In the genomic region with DNA sequence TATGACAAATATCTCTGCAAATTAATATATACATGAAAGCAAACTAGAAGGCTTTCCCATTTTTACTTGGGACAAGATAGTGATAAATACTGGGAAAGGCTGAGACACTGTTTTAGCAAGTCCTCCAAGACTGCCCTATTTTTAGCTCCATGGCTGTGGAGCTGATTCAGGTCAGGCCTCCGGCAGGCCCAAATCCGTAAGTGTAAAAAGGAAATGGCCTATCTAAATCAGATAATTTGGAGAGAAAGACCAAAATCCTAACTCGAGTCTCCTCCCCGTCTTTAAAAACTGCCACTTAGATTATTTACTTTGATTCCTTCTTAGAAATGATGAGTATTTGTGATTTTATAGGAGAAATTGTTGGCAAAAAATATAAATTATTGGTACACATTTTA, we compare ENCODE assay signal across 8 cellular contexts. TPM values are rescaled to one million over a fixed set of nuclear protein-coding genes. Genes with fewer than 3 reads are reported as not detected.
A peak's percentile ranks its signal among the peaks of the same experiment; 100 is the strongest.
DNase-seq lines count a peak whose midpoint lies in the region; ATAC-seq and TF ChIP-seq lines count a peak whose summit lies in the region.

No MANE protein-coding gene starts in this region.

- H3K27ac ChIP-seq in right lobe of liver (peak overlapping the region; percentile 97 to 99 (median 99)), uterus (peak overlapping the region; percentile 99 to 100)

- no peaks in the 10 kb centered on the region for H3K27me3 Mint-ChIP-seq in activated naive CD4-positive, alpha-beta T cell treated with anti-CD3 and anti-CD28 coated beads, Interleukin-2, amount 50 U/mL, for 24 hours

- H3K36me3 ChIP-seq in right lobe of liver = no peaks in the 10 kb centered on the region
- no peaks in the 10 kb centered on the region for H3K36me3 ChIP-seq in uterus

- H3K4me1 ChIP-seq in right lobe of liver (peaks cover 0 to 20% (median 8%) of the 10 kb centered on the region in 4 donors), uterus (peaks cover 5 to 8% of the 10 kb centered on the region in 2 donors)

- no peak for ATAC-seq in right lobe of liver

- peaks cover 50% of the 10 kb centered on the region for H3K4me1 Mint-ChIP-seq in activated naive CD4-positive, alpha-beta T cell treated with anti-CD3 and anti-CD28 coated beads, Interleukin-2, amount 50 U/mL, for 24 hours

- peak overlapping the region; percentile 91 for H3K4me3 Mint-ChIP-seq in activated naive CD4-positive, alpha-beta T cell treated with anti-CD3 and anti-CD28 coated beads, Interleukin-2, amount 50 U/mL, for 24 hours

- TF ChIP-seq CTCF in right lobe of liver (IDR thresholded peaks at IDR 0.05) (no peak), uterus (IDR thresholded peaks at IDR 0.05) (no peak)

- peaks cover 6% of the 10 kb centered on the region for H3K9me3 Mint-ChIP-seq in activated naive CD4-positive, alpha-beta T cell treated with anti-CD3 and anti-CD28 coated beads, Interleukin-2, amount 50 U/mL, for 24 hours

- TF ChIP-seq POLR2A in right lobe of liver (IDR thresholded peaks at IDR 0.05) = no peak
- TF ChIP-seq POLR2A in uterus (IDR thresholded peaks at IDR 0.05) = no peak

- 1% methylated on average over 4 of the region's 4 CpGs for WGBS in right lobe of liver (ENCODE audit: insufficient coverage, low coverage, low lambda C conversion rate, missing lambda C conversion rate)

- H3K4me3 ChIP-seq in right lobe of liver (peak overlapping the region; percentile 73 to 80 (median 74)), uterus (peak overlapping the region; percentile 0 to 98)

- H3K9me3 ChIP-seq in right lobe of liver (no peaks in the 10 kb centered on the region), uterus (no peaks in the 10 kb centered on the region)

- H3K27me3 ChIP-seq in right lobe of liver (no peaks in the 10 kb centered on the region), uterus (no peaks in the 10 kb centered on the region)

- no peak for DNase-seq in activated naive CD4-positive, alpha-beta T cell treated with Interleukin-2 at 50 U/mL for 16 hours
- DNase-seq in astrocyte of the hippocampus (ENCODE audit: low read depth, low spot score) (peak; percentile 18), right lobe of liver (no peak), uterus (peak in 1 of 2 donors; percentile 26), UCSD-AML1 (lab: John Stamatoyannopoulos, UW; ENCODE audit: unreplicated experiment) (no peak), ureter (ENCODE audit: low spot score) (no peak)
- DNase-seq in activated CD4-positive, alpha-beta T cell treated with anti-CD3 and anti-CD28 coated beads for 4 hours = no peak

- H3K36me3 Mint-ChIP-seq in activated naive CD4-positive, alpha-beta T cell treated with anti-CD3 and anti-CD28 coated beads, Interleukin-2, amount 50 U/mL, for 24 hours = peaks cover 20% of the 10 kb centered on the region

- H3K27ac Mint-ChIP-seq in activated naive CD4-positive, alpha-beta T cell treated with anti-CD3 and anti-CD28 coated beads, Interleukin-2, amount 50 U/mL, for 24 hours = peak overlapping the region; percentile 51

- intact Hi-C loops in right lobe of liver (cut with DNase I) (no loop called here), uterus (cut with DNase I; ENCODE audit: low total_unique reads) (no loop called here)

RNA-seq across cellular contexts. Expression of gene OTUD4, which starts 2.9 kb away (rescaled TPM):
- total RNA-seq in right lobe of liver = 10 to 100 TPM; 13.8 to 25.6 (median 20.2) TPM
- total RNA-seq in uterus = 10 to 100 TPM; 12.3 to 59.5 (median 31.9) TPM
- 46.2 TPM for total RNA-seq in ureter
